Comparison of ENCODE assay signal across 1 cellular context in genomic region chr11:124510279-124510678, GRCh38.
TF ChIP-seq lines count a peak whose summit lies in the region.

No MANE protein-coding gene starts in this region.

TF ChIP-seq in IMR-90, 13 proteins besides CTCF, POLR2A, EP300 and RAD21 (continued from another document):
- TF ChIP-seq RFX5 (IDR thresholded peaks at IDR 0.05; ENCODE audit: low read depth, low read length) (no peak), MAFK (IDR thresholded peaks at IDR 0.05; ENCODE audit: low read depth, low read length) (no peak), BHLHE40 (IDR thresholded peaks at IDR 0.05; ENCODE audit: low read depth, low read length) (no peak), ELK1 (IDR thresholded peaks at IDR 0.05; ENCODE audit: borderline replicate concordance, low read depth, low read length) (no peak), MXI1 (IDR thresholded peaks at IDR 0.05; ENCODE audit: borderline replicate concordance, low read depth, low read length) (no peak), MAZ (IDR thresholded peaks at IDR 0.05; ENCODE audit: borderline replicate concordance, low read depth, low read length) (no peak), FOS (IDR thresholded peaks at IDR 0.05; ENCODE audit: low read depth, low read length) (no peak)
